In genomic region chr10:110876788-110877187, GRCh38 we compare ENCODE assay signal across 21 cellular contexts.
"Had no signal": no experiment of that assay in that cellular context is flagged by ENCODE, and none has a peak within 500 bp of the region (broad histone marks: within the 10 kb centered on the region; RNA-seq: fewer than 3 reads in every experiment).

No MANE protein-coding gene starts in this region.

- DNase-seq: activated CD4-positive, alpha-beta T cell treated with anti-CD3 and anti-CD28 coated beads for 1 hour; activated CD4-positive, alpha-beta T cell treated with anti-CD3 and anti-CD28 coated beads, Interleukin-2, amount 50 U/mL, for 4 hours; activated CD8-positive, alpha-beta memory T cell treated with anti-CD3 and anti-CD28 coated beads, Interleukin-2, amount 10 ng/mL, durations not matched to agents 7 days and 5 days; activated effector memory CD4-positive, alpha-beta T cell treated with Interleukin-2 at 50 U/mL for 16 hours; activated T-cell treated with anti-CD3 and anti-CD28 coated beads, Interleukin-2, amount 50 U/mL, for 24 hours; amygdala; body of pancreas; central memory CD4-positive, alpha-beta T cell; esophagus squamous epithelium; immature natural killer cell; left cardiac atrium; lower lobe of right lung; sigmoid colon; stimulated activated CD4-positive, alpha-beta T cell treated with anti-CD3 and anti-CD28 coated beads, Interleukin-12 subunit alpha, Interleukin-12 subunit beta, amount 100 ng/mL, for 4 hours; stimulated activated CD4-positive, alpha-beta T cell treated with anti-CD3 and anti-CD28 coated beads, Interleukin-2, amount 100 ng/mL, for 24 hours; stomach; T-helper 1 cell had no signal

- H3K4me3 ChIP-seq: coronary artery, esophagus squamous epithelium, lower lobe of right lung, sigmoid colon, thoracic aorta had no signal

- H3K27ac ChIP-seq: coronary artery, lower lobe of right lung, thoracic aorta had no signal

- H3K9me3 ChIP-seq: body of pancreas, esophagus squamous epithelium, lower lobe of right lung, sigmoid colon, stomach, thoracic aorta had no signal

- H3K27me3 ChIP-seq: body of pancreas, esophagus squamous epithelium, sigmoid colon, stomach had no signal

- H3K36me3 ChIP-seq: thoracic aorta had no signal

- H3K27ac Mint-ChIP-seq: activated CD8-positive, alpha-beta memory T cell treated with anti-CD3 and anti-CD28 coated beads, Interleukin-2, amount 10 ng/mL, durations not matched to agents 7 days and 5 days had no signal

- H3K9me3 Mint-ChIP-seq: activated naive CD4-positive, alpha-beta T cell treated with anti-CD3 and anti-CD28 coated beads, Interleukin-2, amount 50 U/mL, for 24 hours; activated T-cell treated with anti-CD3 and anti-CD28 coated beads, Interleukin-2, amount 50 U/mL, for 24 hours; immature natural killer cell had no signal

- FAIRE-seq: endothelial cell of umbilical vein had no signal

- ATAC-seq: activated CD8-positive, alpha-beta memory T cell treated with anti-CD3 and anti-CD28 coated beads, Interleukin-2, amount 10 ng/mL, durations not matched to agents 7 days and 5 days; body of pancreas; left cardiac atrium; lower lobe of right lung had no signal

- H3K27me3 Mint-ChIP-seq: activated CD8-positive, alpha-beta memory T cell treated with anti-CD3 and anti-CD28 coated beads, Interleukin-2, amount 10 ng/mL, durations not matched to agents 7 days and 5 days; activated naive CD4-positive, alpha-beta T cell treated with anti-CD3 and anti-CD28 coated beads, Interleukin-2, amount 50 U/mL, for 24 hours; activated T-cell treated with anti-CD3 and anti-CD28 coated beads, Interleukin-2, amount 50 U/mL, for 24 hours had no signal

- H3K4me3 Mint-ChIP-seq: activated CD8-positive, alpha-beta memory T cell treated with anti-CD3 and anti-CD28 coated beads, Interleukin-2, amount 10 ng/mL, durations not matched to agents 7 days and 5 days; activated naive CD4-positive, alpha-beta T cell treated with anti-CD3 and anti-CD28 coated beads, Interleukin-2, amount 50 U/mL, for 24 hours; activated T-cell treated with anti-CD3 and anti-CD28 coated beads, Interleukin-2, amount 50 U/mL, for 24 hours had no signal
